ENCODE assay signal across 1 cellular context in the genomic region with DNA sequence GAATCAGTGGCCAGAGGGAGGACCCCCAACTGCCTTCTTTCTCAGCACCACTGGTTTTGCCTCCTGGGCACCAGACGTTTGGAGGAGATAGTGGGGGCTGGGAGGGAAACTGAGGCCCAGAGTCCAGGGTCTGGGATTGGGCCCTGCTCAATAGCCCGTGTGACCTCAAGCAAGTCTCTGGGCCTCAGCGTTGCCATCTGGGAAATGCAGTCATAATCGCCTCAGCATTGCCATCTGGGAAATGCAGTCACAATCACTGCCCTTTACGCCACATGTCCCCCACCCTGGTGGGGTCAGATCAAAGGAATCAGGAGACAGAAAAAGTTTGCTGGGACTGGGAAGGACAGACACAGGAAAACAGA.
TF ChIP-seq lines count a peak whose summit lies in the region.

No MANE protein-coding gene starts in this region.

TF ChIP-seq in GM12878, 131 proteins besides CTCF, POLR2A, EP300 and RAD21 (continues in another document):
- TF ChIP-seq, protein P1, sequence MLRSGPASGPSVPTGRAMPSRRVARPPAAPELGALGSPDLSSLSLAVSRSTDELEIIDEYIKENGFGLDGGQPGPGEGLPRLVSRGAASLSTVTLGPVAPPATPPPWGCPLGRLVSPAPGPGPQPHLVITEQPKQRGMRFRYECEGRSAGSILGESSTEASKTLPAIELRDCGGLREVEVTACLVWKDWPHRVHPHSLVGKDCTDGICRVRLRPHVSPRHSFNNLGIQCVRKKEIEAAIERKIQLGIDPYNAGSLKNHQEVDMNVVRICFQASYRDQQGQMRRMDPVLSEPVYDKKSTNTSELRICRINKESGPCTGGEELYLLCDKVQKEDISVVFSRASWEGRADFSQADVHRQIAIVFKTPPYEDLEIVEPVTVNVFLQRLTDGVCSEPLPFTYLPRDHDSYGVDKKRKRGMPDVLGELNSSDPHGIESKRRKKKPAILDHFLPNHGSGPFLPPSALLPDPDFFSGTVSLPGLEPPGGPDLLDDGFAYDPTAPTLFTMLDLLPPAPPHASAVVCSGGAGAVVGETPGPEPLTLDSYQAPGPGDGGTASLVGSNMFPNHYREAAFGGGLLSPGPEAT (IDR thresholded peaks at IDR 0.05; ENCODE audit: low read depth), result no peak
- TF ChIP-seq STAT1 (conservative IDR thresholded peaks at IDR 0.05) (peak; percentile 68; the same call in 1 of the 2 replicates), NR2C1 (IDR thresholded peaks at IDR 0.05) (no peak), SMAD1 (IDR thresholded peaks at IDR 0.05; ENCODE audit: low read depth, partially characterized antibody) (no peak), RELA (IDR thresholded peaks at IDR 0.05; ENCODE audit: borderline replicate concordance, partially characterized antibody) (no peak), CBX5 (IDR thresholded peaks at IDR 0.05; ENCODE audit: low read depth) (no peak), PAX5 (IDR thresholded peaks at IDR 0.05; ENCODE audit: borderline replicate concordance, low read depth, low read length) (no peak), KAT2A (conservative IDR thresholded peaks at IDR 0.05; ENCODE audit: control insufficient read depth, low read depth, low read length) (no peak), SMARCA5 (IDR thresholded peaks at IDR 0.05) (peak; percentile 92), YY1 (IDR thresholded peaks at IDR 0.05; ENCODE audit: low read depth, low read length) (no peak), SIX5 (IDR thresholded peaks at IDR 0.05; ENCODE audit: low read depth, low read length, severe bottlenecking) (peak; percentile 49), RCOR1 (conservative IDR thresholded peaks at IDR 0.05; ENCODE audit: low read depth, low read length) (no peak), POLR2AphosphoS5 (IDR thresholded peaks at IDR 0.05; ENCODE audit: low read length) (no peak), RBBP5 (conservative IDR thresholded peaks at IDR 0.05) (no peak), NFYA (IDR thresholded peaks at IDR 0.05; ENCODE audit: borderline replicate concordance, low read depth, low read length) (no peak), NR2F1 (conservative IDR thresholded peaks at IDR 0.05) (0 out of 2 replicates have a peak, but pooled peaks have one; percentile 5), PML (IDR thresholded peaks at IDR 0.05; ENCODE audit: low read length) (no peak), MYB (IDR thresholded peaks at IDR 0.05; ENCODE audit: borderline replicate concordance, low read depth, low read length) (no peak), JUNB (IDR thresholded peaks at IDR 0.05) (no peak), MXI1 (IDR thresholded peaks at IDR 0.05; ENCODE audit: low read depth, low read length) (no peak), HDGF (IDR thresholded peaks at IDR 0.05) (no peak), SUZ12 (IDR thresholded peaks at IDR 0.05; ENCODE audit: unreplicated experiment) (no peak)
- TF ChIP-seq, protein P2, sequence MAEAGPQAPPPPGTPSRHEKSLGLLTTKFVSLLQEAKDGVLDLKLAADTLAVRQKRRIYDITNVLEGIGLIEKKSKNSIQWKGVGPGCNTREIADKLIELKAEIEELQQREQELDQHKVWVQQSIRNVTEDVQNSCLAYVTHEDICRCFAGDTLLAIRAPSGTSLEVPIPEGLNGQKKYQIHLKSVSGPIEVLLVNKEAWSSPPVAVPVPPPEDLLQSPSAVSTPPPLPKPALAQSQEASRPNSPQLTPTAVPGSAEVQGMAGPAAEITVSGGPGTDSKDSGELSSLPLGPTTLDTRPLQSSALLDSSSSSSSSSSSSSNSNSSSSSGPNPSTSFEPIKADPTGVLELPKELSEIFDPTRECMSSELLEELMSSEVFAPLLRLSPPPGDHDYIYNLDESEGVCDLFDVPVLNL (IDR thresholded peaks at IDR 0.05; ENCODE audit: low read depth, low read length), result no peak
- TF ChIP-seq, protein P3, sequence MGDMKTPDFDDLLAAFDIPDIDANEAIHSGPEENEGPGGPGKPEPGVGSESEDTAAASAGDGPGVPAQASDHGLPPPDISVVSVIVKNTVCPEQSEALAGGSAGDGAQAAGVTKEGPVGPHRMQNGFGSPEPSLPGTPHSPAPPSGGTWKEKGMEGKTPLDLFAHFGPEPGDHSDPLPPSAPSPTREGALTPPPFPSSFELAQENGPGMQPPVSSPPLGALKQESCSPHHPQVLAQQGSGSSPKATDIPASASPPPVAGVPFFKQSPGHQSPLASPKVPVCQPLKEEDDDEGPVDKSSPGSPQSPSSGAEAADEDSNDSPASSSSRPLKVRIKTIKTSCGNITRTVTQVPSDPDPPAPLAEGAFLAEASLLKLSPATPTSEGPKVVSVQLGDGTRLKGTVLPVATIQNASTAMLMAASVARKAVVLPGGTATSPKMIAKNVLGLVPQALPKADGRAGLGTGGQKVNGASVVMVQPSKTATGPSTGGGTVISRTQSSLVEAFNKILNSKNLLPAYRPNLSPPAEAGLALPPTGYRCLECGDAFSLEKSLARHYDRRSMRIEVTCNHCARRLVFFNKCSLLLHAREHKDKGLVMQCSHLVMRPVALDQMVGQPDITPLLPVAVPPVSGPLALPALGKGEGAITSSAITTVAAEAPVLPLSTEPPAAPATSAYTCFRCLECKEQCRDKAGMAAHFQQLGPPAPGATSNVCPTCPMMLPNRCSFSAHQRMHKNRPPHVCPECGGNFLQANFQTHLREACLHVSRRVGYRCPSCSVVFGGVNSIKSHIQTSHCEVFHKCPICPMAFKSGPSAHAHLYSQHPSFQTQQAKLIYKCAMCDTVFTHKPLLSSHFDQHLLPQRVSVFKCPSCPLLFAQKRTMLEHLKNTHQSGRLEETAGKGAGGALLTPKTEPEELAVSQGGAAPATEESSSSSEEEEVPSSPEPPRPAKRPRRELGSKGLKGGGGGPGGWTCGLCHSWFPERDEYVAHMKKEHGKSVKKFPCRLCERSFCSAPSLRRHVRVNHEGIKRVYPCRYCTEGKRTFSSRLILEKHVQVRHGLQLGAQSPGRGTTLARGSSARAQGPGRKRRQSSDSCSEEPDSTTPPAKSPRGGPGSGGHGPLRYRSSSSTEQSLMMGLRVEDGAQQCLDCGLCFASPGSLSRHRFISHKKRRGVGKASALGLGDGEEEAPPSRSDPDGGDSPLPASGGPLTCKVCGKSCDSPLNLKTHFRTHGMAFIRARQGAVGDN (IDR thresholded peaks at IDR 0.05), result peak; percentile 30; the same call in 1 of the 2 replicates
- TF ChIP-seq, protein P4, sequence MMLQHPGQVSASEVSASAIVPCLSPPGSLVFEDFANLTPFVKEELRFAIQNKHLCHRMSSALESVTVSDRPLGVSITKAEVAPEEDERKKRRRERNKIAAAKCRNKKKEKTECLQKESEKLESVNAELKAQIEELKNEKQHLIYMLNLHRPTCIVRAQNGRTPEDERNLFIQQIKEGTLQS (IDR thresholded peaks at IDR 0.05; ENCODE audit: borderline replicate concordance, extremely low read depth, low read depth, low read length), result no peak
- TF ChIP-seq, protein P5, sequence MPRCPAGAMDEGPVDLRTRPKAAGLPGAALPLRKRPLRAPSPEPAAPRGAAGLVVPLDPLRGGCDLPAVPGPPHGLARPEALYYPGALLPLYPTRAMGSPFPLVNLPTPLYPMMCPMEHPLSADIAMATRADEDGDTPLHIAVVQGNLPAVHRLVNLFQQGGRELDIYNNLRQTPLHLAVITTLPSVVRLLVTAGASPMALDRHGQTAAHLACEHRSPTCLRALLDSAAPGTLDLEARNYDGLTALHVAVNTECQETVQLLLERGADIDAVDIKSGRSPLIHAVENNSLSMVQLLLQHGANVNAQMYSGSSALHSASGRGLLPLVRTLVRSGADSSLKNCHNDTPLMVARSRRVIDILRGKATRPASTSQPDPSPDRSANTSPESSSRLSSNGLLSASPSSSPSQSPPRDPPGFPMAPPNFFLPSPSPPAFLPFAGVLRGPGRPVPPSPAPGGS (IDR thresholded peaks at IDR 0.05; ENCODE audit: borderline replicate concordance, insufficient read depth, low read depth, low read length, poor library complexity, severe bottlenecking), result no peak
- TF ChIP-seq, protein P6, sequence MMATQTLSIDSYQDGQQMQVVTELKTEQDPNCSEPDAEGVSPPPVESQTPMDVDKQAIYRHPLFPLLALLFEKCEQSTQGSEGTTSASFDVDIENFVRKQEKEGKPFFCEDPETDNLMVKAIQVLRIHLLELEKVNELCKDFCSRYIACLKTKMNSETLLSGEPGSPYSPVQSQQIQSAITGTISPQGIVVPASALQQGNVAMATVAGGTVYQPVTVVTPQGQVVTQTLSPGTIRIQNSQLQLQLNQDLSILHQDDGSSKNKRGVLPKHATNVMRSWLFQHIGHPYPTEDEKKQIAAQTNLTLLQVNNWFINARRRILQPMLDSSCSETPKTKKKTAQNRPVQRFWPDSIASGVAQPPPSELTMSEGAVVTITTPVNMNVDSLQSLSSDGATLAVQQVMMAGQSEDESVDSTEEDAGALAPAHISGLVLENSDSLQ (IDR thresholded peaks at IDR 0.05), result no peak
- TF ChIP-seq, protein P7, sequence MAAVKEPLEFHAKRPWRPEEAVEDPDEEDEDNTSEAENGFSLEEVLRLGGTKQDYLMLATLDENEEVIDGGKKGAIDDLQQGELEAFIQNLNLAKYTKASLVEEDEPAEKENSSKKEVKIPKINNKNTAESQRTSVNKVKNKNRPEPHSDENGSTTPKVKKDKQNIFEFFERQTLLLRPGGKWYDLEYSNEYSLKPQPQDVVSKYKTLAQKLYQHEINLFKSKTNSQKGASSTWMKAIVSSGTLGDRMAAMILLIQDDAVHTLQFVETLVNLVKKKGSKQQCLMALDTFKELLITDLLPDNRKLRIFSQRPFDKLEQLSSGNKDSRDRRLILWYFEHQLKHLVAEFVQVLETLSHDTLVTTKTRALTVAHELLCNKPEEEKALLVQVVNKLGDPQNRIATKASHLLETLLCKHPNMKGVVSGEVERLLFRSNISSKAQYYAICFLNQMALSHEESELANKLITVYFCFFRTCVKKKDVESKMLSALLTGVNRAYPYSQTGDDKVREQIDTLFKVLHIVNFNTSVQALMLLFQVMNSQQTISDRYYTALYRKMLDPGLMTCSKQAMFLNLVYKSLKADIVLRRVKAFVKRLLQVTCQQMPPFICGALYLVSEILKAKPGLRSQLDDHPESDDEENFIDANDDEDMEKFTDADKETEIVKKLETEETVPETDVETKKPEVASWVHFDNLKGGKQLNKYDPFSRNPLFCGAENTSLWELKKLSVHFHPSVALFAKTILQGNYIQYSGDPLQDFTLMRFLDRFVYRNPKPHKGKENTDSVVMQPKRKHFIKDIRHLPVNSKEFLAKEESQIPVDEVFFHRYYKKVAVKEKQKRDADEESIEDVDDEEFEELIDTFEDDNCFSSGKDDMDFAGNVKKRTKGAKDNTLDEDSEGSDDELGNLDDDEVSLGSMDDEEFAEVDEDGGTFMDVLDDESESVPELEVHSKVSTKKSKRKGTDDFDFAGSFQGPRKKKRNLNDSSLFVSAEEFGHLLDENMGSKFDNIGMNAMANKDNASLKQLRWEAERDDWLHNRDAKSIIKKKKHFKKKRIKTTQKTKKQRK (IDR thresholded peaks at IDR 0.05; ENCODE audit: low read depth, low read length), result no peak
- TF ChIP-seq, protein P8, sequence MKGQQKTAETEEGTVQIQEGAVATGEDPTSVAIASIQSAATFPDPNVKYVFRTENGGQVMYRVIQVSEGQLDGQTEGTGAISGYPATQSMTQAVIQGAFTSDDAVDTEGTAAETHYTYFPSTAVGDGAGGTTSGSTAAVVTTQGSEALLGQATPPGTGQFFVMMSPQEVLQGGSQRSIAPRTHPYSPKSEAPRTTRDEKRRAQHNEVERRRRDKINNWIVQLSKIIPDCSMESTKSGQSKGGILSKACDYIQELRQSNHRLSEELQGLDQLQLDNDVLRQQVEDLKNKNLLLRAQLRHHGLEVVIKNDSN (IDR thresholded peaks at IDR 0.05; ENCODE audit: borderline replicate concordance, extremely low read length, insufficient read depth, low read depth, low read length), result no peak
- TF ChIP-seq, protein P9, sequence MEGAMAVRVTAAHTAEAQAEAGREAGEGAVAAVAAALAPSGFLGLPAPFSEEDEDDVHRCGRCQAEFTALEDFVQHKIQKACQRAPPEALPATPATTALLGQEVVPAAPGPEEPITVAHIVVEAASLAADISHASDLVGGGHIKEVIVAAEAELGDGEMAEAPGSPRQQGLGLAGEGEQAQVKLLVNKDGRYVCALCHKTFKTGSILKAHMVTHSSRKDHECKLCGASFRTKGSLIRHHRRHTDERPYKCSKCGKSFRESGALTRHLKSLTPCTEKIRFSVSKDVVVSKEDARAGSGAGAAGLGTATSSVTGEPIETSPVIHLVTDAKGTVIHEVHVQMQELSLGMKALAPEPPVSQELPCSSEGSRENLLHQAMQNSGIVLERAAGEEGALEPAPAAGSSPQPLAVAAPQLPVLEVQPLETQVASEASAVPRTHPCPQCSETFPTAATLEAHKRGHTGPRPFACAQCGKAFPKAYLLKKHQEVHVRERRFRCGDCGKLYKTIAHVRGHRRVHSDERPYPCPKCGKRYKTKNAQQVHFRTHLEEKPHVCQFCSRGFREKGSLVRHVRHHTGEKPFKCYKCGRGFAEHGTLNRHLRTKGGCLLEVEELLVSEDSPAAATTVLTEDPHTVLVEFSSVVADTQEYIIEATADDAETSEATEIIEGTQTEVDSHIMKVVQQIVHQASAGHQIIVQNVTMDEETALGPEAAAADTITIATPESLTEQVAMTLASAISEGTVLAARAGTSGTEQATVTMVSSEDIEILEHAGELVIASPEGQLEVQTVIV (IDR thresholded peaks at IDR 0.05; ENCODE audit: borderline replicate concordance, partially characterized antibody), result no peak
- TF ChIP-seq, protein P10, sequence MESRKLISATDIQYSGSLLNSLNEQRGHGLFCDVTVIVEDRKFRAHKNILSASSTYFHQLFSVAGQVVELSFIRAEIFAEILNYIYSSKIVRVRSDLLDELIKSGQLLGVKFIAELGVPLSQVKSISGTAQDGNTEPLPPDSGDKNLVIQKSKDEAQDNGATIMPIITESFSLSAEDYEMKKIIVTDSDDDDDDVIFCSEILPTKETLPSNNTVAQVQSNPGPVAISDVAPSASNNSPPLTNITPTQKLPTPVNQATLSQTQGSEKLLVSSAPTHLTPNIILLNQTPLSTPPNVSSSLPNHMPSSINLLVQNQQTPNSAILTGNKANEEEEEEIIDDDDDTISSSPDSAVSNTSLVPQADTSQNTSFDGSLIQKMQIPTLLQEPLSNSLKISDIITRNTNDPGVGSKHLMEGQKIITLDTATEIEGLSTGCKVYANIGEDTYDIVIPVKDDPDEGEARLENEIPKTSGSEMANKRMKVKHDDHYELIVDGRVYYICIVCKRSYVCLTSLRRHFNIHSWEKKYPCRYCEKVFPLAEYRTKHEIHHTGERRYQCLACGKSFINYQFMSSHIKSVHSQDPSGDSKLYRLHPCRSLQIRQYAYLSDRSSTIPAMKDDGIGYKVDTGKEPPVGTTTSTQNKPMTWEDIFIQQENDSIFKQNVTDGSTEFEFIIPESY (IDR thresholded peaks at IDR 0.05), result no peak
- TF ChIP-seq, protein P11, sequence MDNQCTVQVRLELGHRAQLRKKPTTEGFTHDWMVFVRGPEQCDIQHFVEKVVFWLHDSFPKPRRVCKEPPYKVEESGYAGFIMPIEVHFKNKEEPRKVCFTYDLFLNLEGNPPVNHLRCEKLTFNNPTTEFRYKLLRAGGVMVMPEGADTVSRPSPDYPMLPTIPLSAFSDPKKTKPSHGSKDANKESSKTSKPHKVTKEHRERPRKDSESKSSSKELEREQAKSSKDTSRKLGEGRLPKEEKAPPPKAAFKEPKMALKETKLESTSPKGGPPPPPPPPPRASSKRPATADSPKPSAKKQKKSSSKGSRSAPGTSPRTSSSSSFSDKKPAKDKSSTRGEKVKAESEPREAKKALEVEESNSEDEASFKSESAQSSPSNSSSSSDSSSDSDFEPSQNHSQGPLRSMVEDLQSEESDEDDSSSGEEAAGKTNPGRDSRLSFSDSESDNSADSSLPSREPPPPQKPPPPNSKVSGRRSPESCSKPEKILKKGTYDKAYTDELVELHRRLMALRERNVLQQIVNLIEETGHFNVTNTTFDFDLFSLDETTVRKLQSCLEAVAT (IDR thresholded peaks at IDR 0.05), result 0 out of 2 replicates have a peak, but pooled peaks have one; percentile 15
